Comparison of ENCODE assay signal across 22 cellular contexts in the genomic region with DNA sequence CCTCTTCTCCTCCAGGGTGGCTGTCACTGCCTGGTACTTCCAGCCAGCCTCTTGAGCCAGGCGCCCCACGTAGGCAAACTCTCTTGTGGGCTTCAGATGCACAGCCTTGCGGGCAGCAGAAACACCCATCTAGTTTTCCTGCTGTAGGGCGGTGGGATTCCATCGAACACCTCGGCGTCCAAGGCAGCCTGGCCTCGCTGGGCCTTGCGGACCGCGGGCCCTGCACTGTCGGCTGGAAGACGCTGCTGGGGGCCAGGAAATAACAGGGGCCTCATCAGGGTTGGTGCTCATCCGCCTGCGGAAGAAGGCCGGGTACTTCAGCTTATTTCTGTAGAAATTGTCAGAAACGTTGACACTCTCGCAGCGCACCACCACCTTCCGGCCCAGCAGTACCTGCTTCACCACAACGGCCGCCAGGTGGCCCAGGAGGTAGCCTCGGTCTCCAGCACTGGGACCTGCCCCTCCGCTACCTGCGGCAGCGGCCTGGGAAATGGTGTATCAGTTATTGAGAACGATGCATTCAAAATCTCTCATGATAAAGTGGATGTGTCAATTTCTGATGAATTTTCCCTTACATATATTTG.
DNase-seq lines count a peak whose midpoint lies in the region; ATAC-seq, FAIRE-seq and TF ChIP-seq lines count a peak whose summit lies in the region.
"Had no signal": no experiment of that assay in that cellular context is flagged by ENCODE, and none has a peak within 500 bp of the region (broad histone marks: within the 10 kb centered on the region; RNA-seq: fewer than 3 reads in every experiment).

No MANE protein-coding gene starts in this region.

- ATAC-seq in activated CD8-positive, alpha-beta memory T cell treated with anti-CD3 and anti-CD28 coated beads, Interleukin-2, amount 10 ng/mL, durations not matched to agents 7 days and 5 days = no peak
- ATAC-seq in activated T-helper 17 cell treated with anti-CD3 and anti-CD28 coated beads, Interleukin-2, amount 50 U/mL, for 72 hours (replicated peaks) = no peak
- ATAC-seq: natural killer cell had no signal

- no peak overlapping the region for H3K4me3 ChIP-seq in WERI-Rb-1 (ENCODE audit: low read depth, low read length)
- H3K4me3 ChIP-seq in keratinocyte (ENCODE audit: control insufficient read depth in 2 of 3, extremely low read depth in 1 of 3, insufficient read depth in 2 of 3, low read depth in 1 of 3, low read length in 3 of 3) = no peak overlapping the region
- no peak overlapping the region for H3K4me3 ChIP-seq in vagina
- H3K4me3 ChIP-seq: adrenal gland; BLaER1 treated with 17β-estradiol and CSF1 and Interleukin-3, amounts not matched to agents 10 nM and 100 nM; spleen; suprapubic skin had no signal

- CTCF ChIA-PET in activated CD8-positive, alpha-beta memory T cell treated with anti-CD3 and anti-CD28 coated beads, Interleukin-2, amount 10 ng/mL, durations not matched to agents 7 days and 5 days (lab: Charles Lee) = no interaction called here

- TF ChIP-seq POLR2A in vagina (IDR thresholded peaks at IDR 0.05) = no peak

- H3K4me3 Mint-ChIP-seq in activated CD8-positive, alpha-beta memory T cell treated with anti-CD3 and anti-CD28 coated beads, Interleukin-2, amount 10 ng/mL, durations not matched to agents 7 days and 5 days = no peak overlapping the region
- no peak overlapping the region for H3K4me3 Mint-ChIP-seq in activated T-helper 17 cell treated with anti-CD3 and anti-CD28 coated beads, Interleukin-2, amount 50 U/mL, for 72 hours
- H3K4me3 Mint-ChIP-seq: memory B cell, natural killer cell had no signal

- H3K4me1 Mint-ChIP-seq in activated CD8-positive, alpha-beta memory T cell treated with anti-CD3 and anti-CD28 coated beads, Interleukin-2, amount 10 ng/mL, durations not matched to agents 7 days and 5 days = no peaks in the 10 kb centered on the region
- no peaks in the 10 kb centered on the region for H3K4me1 Mint-ChIP-seq in activated T-helper 17 cell treated with anti-CD3 and anti-CD28 coated beads, Interleukin-2, amount 50 U/mL, for 72 hours
- H3K4me1 Mint-ChIP-seq: natural killer cell had no signal

- H3K36me3 Mint-ChIP-seq in activated CD8-positive, alpha-beta memory T cell treated with anti-CD3 and anti-CD28 coated beads, Interleukin-2, amount 10 ng/mL, durations not matched to agents 7 days and 5 days = no peaks in the 10 kb centered on the region
- H3K36me3 Mint-ChIP-seq in activated T-helper 17 cell treated with anti-CD3 and anti-CD28 coated beads, Interleukin-2, amount 50 U/mL, for 72 hours (ENCODE audit: low read depth) = no peaks in the 10 kb centered on the region
- H3K36me3 Mint-ChIP-seq: natural killer cell had no signal

- TF ChIP-seq CTCF in WERI-Rb-1 (IDR thresholded peaks at IDR 0.05; ENCODE audit: low read depth, low read length) = peak; percentile 35
- TF ChIP-seq CTCF in keratinocyte (optimal IDR thresholded peaks at IDR 0.05 in 1 of 3, IDR thresholded peaks at IDR 0.05 in 1 of 3, conservative IDR thresholded peaks at IDR 0.05 in 1 of 3; ENCODE audit: extremely low read depth in 1 of 3, insufficient read depth in 2 of 3, low read length in 3 of 3) = peak in 2 of 3 experiments; percentile 31 to 50
- no peak for TF ChIP-seq CTCF in vagina (IDR thresholded peaks at IDR 0.05)

- H3K9me3 Mint-ChIP-seq in activated CD8-positive, alpha-beta memory T cell treated with anti-CD3 and anti-CD28 coated beads, Interleukin-2, amount 10 ng/mL, durations not matched to agents 7 days and 5 days (ENCODE audit: low read depth) = no peaks in the 10 kb centered on the region
- H3K9me3 Mint-ChIP-seq in activated T-helper 17 cell treated with anti-CD3 and anti-CD28 coated beads, Interleukin-2, amount 50 U/mL, for 72 hours = peaks cover 8% of the 10 kb centered on the region

- H3K27me3 Mint-ChIP-seq in activated CD8-positive, alpha-beta memory T cell treated with anti-CD3 and anti-CD28 coated beads, Interleukin-2, amount 10 ng/mL, durations not matched to agents 7 days and 5 days = peaks cover 6% of the 10 kb centered on the region
- peaks cover 3% of the 10 kb centered on the region for H3K27me3 Mint-ChIP-seq in activated T-helper 17 cell treated with anti-CD3 and anti-CD28 coated beads, Interleukin-2, amount 50 U/mL, for 72 hours
- H3K27me3 Mint-ChIP-seq: memory B cell had no signal

- H3K9me3 ChIP-seq in WERI-Rb-1 (ENCODE audit: severe bottlenecking) (no peaks in the 10 kb centered on the region), keratinocyte (ENCODE audit: control insufficient read depth, low read depth, low read length) (no peaks in the 10 kb centered on the region), vagina (no peaks in the 10 kb centered on the region)
- H3K9me3 ChIP-seq: suprapubic skin had no signal

- H3K36me3 ChIP-seq in WERI-Rb-1 (no peaks in the 10 kb centered on the region), keratinocyte (ENCODE audit: control insufficient read depth in 2 of 2, extremely low read depth in 1 of 2, insufficient read depth in 2 of 2, low read length in 2 of 2) (no peaks in the 10 kb centered on the region), vagina (no peaks in the 10 kb centered on the region)
- H3K36me3 ChIP-seq: adrenal gland, suprapubic skin had no signal

- no peak overlapping the region for H2AFZ ChIP-seq in keratinocyte (ENCODE audit: control insufficient read depth, low read length)

- dilution Hi-C loops in keratinocyte (cut with MboI; ENCODE audit: extremely low pct_ligation_motif_present, low sequenced_read_pairs) = no loop called here

- H4K20me1 ChIP-seq in keratinocyte (ENCODE audit: control insufficient read depth, extremely low read depth, insufficient read depth, low read length) = no peaks in the 10 kb centered on the region

- intact Hi-C loops in vagina (cut with DNase I) = no loop called here

- H3K9me1 ChIP-seq in keratinocyte (ENCODE audit: control insufficient read depth, extremely low read depth, insufficient read depth, low read length) = no peaks in the 10 kb centered on the region

- H3K4me2 ChIP-seq in keratinocyte (ENCODE audit: control insufficient read depth, extremely low read depth, insufficient read depth, low read depth, low read length) = no peak overlapping the region
- H3K4me2 ChIP-seq: BLaER1 treated with 17β-estradiol and CSF1 and Interleukin-3, amounts not matched to agents 10 nM and 100 nM had no signal

- H3K27me3 ChIP-seq in WERI-Rb-1 (ENCODE audit: insufficient read depth, low read depth, severe bottlenecking) = peaks cover 3% of the 10 kb centered on the region
- H3K27me3 ChIP-seq in keratinocyte (ENCODE audit: control insufficient read depth, extremely low read depth, insufficient read depth, low read length) = peaks cover 3% of the 10 kb centered on the region
- H3K27me3 ChIP-seq in vagina = no peaks in the 10 kb centered on the region
- H3K27me3 ChIP-seq: adrenal gland; BLaER1 treated with 17β-estradiol and CSF1 and Interleukin-3, amounts not matched to agents 10 nM and 100 nM; spleen; suprapubic skin had no signal

- H3K27ac ChIP-seq in WERI-Rb-1 = no peak overlapping the region
- H3K27ac ChIP-seq in keratinocyte (ENCODE audit: control insufficient read depth, insufficient read depth, low read length) = no peak overlapping the region
- H3K27ac ChIP-seq in vagina = no peak overlapping the region
- H3K27ac ChIP-seq: adrenal gland; BLaER1 treated with 17β-estradiol and CSF1 and Interleukin-3, amounts not matched to agents 10 nM and 100 nM; spleen; suprapubic skin had no signal

- FAIRE-seq in keratinocyte (lab: Jason Lieb, UNC) = no peak
- FAIRE-seq: A204.1, kidney had no signal

- no peak overlapping the region for H3K9ac ChIP-seq in keratinocyte (ENCODE audit: control insufficient read depth, extremely low read depth, insufficient read depth, low read length)
- H3K9ac ChIP-seq: BLaER1 treated with 17β-estradiol and CSF1 and Interleukin-3, amounts not matched to agents 10 nM and 100 nM had no signal

- no peak overlapping the region for H3K27ac Mint-ChIP-seq in activated CD8-positive, alpha-beta memory T cell treated with anti-CD3 and anti-CD28 coated beads, Interleukin-2, amount 10 ng/mL, durations not matched to agents 7 days and 5 days
- H3K27ac Mint-ChIP-seq in activated T-helper 17 cell treated with anti-CD3 and anti-CD28 coated beads, Interleukin-2, amount 50 U/mL, for 72 hours = no peak overlapping the region
- H3K27ac Mint-ChIP-seq: natural killer cell had no signal

- no peaks in the 10 kb centered on the region for H3K79me2 ChIP-seq in keratinocyte (ENCODE audit: control insufficient read depth, insufficient read depth, low read length)

- H3K4me1 ChIP-seq in keratinocyte (ENCODE audit: control insufficient read depth, extremely low read depth, insufficient read depth, low read length) = no peaks in the 10 kb centered on the region
- no peaks in the 10 kb centered on the region for H3K4me1 ChIP-seq in vagina
- H3K4me1 ChIP-seq: adrenal gland, suprapubic skin had no signal

- DNase-seq in activated CD8-positive, alpha-beta memory T cell treated with anti-CD3 and anti-CD28 coated beads, Interleukin-2, amount 10 ng/mL, durations not matched to agents 7 days and 5 days = peak; percentile 18
- no peak for DNase-seq in activated CD8-positive, alpha-beta memory T cell treated with anti-CD3 and anti-CD28 coated beads, Interleukin-2, amount 50 U/mL, for 4 hours
- DNase-seq in WERI-Rb-1 = peak; percentile 14
- no peak for DNase-seq in keratinocyte (ENCODE audit: low read depth, low spot score)
- peak; percentile 40 to 65 for DNase-seq in vagina (ENCODE audit: extremely low spot score in 2 of 2)
- no peak for DNase-seq in NCI-H1694 (lab: John Stamatoyannopoulos, UW)
- no peak for DNase-seq in CD1c-positive myeloid dendritic cell (ENCODE audit: extremely low spot score)
- DNase-seq: activated CD4-positive, CD25-positive, alpha-beta regulatory T cell treated with anti-CD3 and anti-CD28 coated beads, Interleukin-2, amount 50 U/mL, for 72 hours; activated gamma-delta T cell; adrenal gland; caudate nucleus; kidney; natural killer cell; NCI-H2029 treated with DMSO at 0.1 percent for 48 hours; NCI-H524 treated with DMSO at 0.1 percent for 48 hours; spleen; stimulated activated CD8-positive, alpha-beta memory T cell treated with anti-CD3 and anti-CD28 coated beads, Interleukin-4, amount 100 ng/mL, for 48 hours had no signal

Comparison
In these comparisons a context has a peak if more than half of its experiments do, and no peak if none do; other contexts are left out.
1. DNase-seq: peak in activated CD8-positive, alpha-beta memory T cell treated with anti-CD3 and anti-CD28 coated beads, Interleukin-2, amount 10 ng/mL, durations not matched to agents 7 days and 5 days (single experiment), WERI-Rb-1 (single experiment) and vagina (2 of 2); none in activated CD8-positive, alpha-beta memory T cell treated with anti-CD3 and anti-CD28 coated beads, Interleukin-2, amount 50 U/mL, for 4 hours (single experiment), keratinocyte (single experiment), NCI-H1694 (single experiment) and CD1c-positive myeloid dendritic cell (single experiment).
2. CTCF ChIP-seq: peak in WERI-Rb-1 (single experiment) and keratinocyte (2 of 3); none in vagina (0 of 3).